In the genomic region with DNA sequence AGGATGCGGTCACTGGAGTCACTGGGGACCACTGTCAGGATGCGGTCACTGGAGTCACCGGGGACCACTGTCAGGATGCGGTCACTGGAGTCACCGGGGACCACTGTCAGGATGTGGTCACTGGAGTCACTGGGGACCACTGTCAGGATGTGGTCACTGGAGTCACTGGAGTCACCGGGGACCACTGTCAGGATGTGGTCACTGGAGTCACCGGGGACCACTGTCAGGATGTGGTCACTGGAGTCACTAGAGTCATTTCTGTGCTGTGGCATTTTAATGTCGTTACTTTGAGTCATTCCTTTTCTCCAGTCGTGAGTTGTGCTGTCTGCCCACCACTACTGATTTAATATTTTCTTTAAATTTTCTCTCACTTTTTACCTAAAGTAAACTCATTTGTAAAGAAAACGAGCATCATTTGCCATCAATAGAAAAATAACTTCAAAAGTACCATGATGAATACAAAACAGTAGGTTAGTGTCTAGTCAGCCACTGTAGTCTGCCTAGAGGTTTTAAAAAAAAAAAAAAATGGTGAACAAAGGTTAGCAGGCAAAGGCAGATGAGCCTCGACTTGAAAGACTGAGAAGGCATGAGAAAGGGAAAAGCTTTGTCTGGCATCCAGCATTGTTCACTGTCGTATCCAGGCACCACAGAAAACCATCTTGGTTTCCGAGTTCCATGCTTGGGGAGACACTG, we compare ENCODE assay signal across 11 cellular contexts.
DNase-seq lines count a peak whose midpoint lies in the region; ATAC-seq lines count a peak whose summit lies in the region.
"Had no signal": no experiment of that assay in that cellular context is flagged by ENCODE, and none has a peak within 500 bp of the region (broad histone marks: within the 10 kb centered on the region; RNA-seq: fewer than 3 reads in every experiment).

No MANE protein-coding gene starts in this region.

- H3K27ac Mint-ChIP-seq in effector memory CD8-positive, alpha-beta T cell: peak overlapping the region; percentile 74 to 85

- no peaks in the 10 kb centered on the region for H3K9me3 Mint-ChIP-seq in effector memory CD8-positive, alpha-beta T cell

- ATAC-seq in effector memory CD8-positive, alpha-beta T cell (replicated peaks): peak; percentile 91
- peak; percentile 71 for ATAC-seq in stimulated activated naive CD8-positive, alpha-beta T cell treated with anti-CD3 and anti-CD28 coated beads, Interleukin-15, Interleukin-2, amounts not matched to agents 100 U/mL and 50 U/mL, for 24 hours
- no peak for ATAC-seq in HG03378 (IDR thresholded peaks at IDR 0.05; ENCODE audit: unreplicated experiment)

- H3K4me1 Mint-ChIP-seq in effector memory CD8-positive, alpha-beta T cell (ENCODE audit: low read depth in 2 of 2): peaks cover 21 to 23% of the 10 kb centered on the region in 2 donors

- no peak overlapping the region for H3K4me3 Mint-ChIP-seq in effector memory CD8-positive, alpha-beta T cell

- no peaks in the 10 kb centered on the region for H3K27me3 Mint-ChIP-seq in effector memory CD8-positive, alpha-beta T cell

- intact Hi-C loops in posterior vena cava (cut with DNase I): no loop called here

- peak; percentile 20 for DNase-seq in activated gamma-delta T cell treated with Interleukin-2 at 50 U/mL for 16 hours
- DNase-seq in activated gamma-delta T cell (lab: John Stamatoyannopoulos, UW): no peak
- peak in 3 of 5 experiments; percentile 12 to 86 (median 42) for DNase-seq in T-helper 2 cell
- DNase-seq in effector memory CD8-positive, alpha-beta T cell: peak; percentile 42 to 53 (median 44)
- peak; percentile 51 for DNase-seq in stimulated activated naive CD8-positive, alpha-beta T cell treated with anti-CD3 and anti-CD28 coated beads, Interleukin-15, Interleukin-2, amounts not matched to agents 100 U/mL and 50 U/mL, for 24 hours
- DNase-seq in hippocampal formation (lab: John Stamatoyannopoulos, UW): no peak
- DNase-seq in posterior vena cava (ENCODE audit: low spot score): no peak
- DNase-seq: BE2C, NCI-H446, small intestine had no signal

- peaks cover 20% of the 10 kb centered on the region for H3K36me3 Mint-ChIP-seq in effector memory CD8-positive, alpha-beta T cell (ENCODE audit: insufficient read depth)

Comparison
In these comparisons a context has a peak if more than half of its experiments do, and no peak if none do; other contexts are left out.
1. DNase-seq: peak in activated gamma-delta T cell treated with Interleukin-2 at 50 U/mL for 16 hours (single experiment), T-helper 2 cell (3 of 5), effector memory CD8-positive, alpha-beta T cell (3 of 3) and stimulated activated naive CD8-positive, alpha-beta T cell treated with anti-CD3 and anti-CD28 coated beads, Interleukin-15, Interleukin-2, amounts not matched to agents 100 U/mL and 50 U/mL, for 24 hours (single experiment); none in activated gamma-delta T cell (single experiment), hippocampal formation (0 of 2) and posterior vena cava (single experiment).